24 cellular contexts compared by ENCODE assay signal in genomic region chr9:76883341-76883740, GRCh38. TPM values are rescaled to one million over a fixed set of nuclear protein-coding genes. Genes with fewer than 3 reads are reported as not detected.
"Had no signal": no experiment of that assay in that cellular context is flagged by ENCODE, and none has a peak within 500 bp of the region (broad histone marks: within the 10 kb centered on the region; RNA-seq: fewer than 3 reads in every experiment).

No MANE protein-coding gene starts in this region.

- H3K9ac ChIP-seq: parathyroid adenoma had no signal

- H3K4me3 Mint-ChIP-seq: activated B cell treated with CpG ODN at 0.5 μM for 24 hours; activated CD8-positive, alpha-beta memory T cell treated with anti-CD3 and anti-CD28 coated beads, Interleukin-2, amount 10 ng/mL, durations not matched to agents 7 days and 5 days; activated CD8-positive, alpha-beta T cell treated with anti-CD3 and anti-CD28 coated beads, Interleukin-2, amount 10 ng/mL, durations not matched to agents 7 days and 5 days; activated T-cell treated with anti-CD3 and anti-CD28 coated beads, Interleukin-2, amount 50 U/mL, for 72 hours; central memory CD8-positive, alpha-beta T cell; dendritic cell treated with granulocyte-macrophage colony-stimulating factor and Interleukin-4, amounts not matched to agents 40 ng/mL and 50 ng/mL, for 4 days; endodermal cell; mesothelial cell of epicardium; naive thymus-derived CD4-positive, alpha-beta T cell had no signal

- H3K4me1 ChIP-seq: parathyroid adenoma, spleen, testis, uterus had no signal

- H3K79me2 ChIP-seq: parathyroid adenoma had no signal

- H3K36me3 ChIP-seq: spleen, transverse colon, uterus had no signal

- H3K27me3 Mint-ChIP-seq: activated B cell treated with CpG ODN at 0.5 μM for 24 hours; activated CD8-positive, alpha-beta memory T cell treated with anti-CD3 and anti-CD28 coated beads, Interleukin-2, amount 10 ng/mL, durations not matched to agents 7 days and 5 days; central memory CD8-positive, alpha-beta T cell; dendritic cell treated with granulocyte-macrophage colony-stimulating factor and Interleukin-4, amounts not matched to agents 40 ng/mL and 50 ng/mL, for 4 days had no signal

- H3K27ac ChIP-seq: parathyroid adenoma, spleen, testis, uterus had no signal

- H3K27ac Mint-ChIP-seq: activated B cell treated with CpG ODN at 0.5 μM for 24 hours; activated CD8-positive, alpha-beta memory T cell treated with anti-CD3 and anti-CD28 coated beads, Interleukin-2, amount 10 ng/mL, durations not matched to agents 7 days and 5 days; activated CD8-positive, alpha-beta T cell treated with anti-CD3 and anti-CD28 coated beads, Interleukin-2, amount 10 ng/mL, durations not matched to agents 7 days and 5 days; activated naive CD4-positive, alpha-beta T cell treated with anti-CD3 and anti-CD28 coated beads, Interleukin-2, amount 50 U/mL, for 72 hours; activated T-cell treated with anti-CD3 and anti-CD28 coated beads, Interleukin-2, amount 50 U/mL, for 72 hours; dendritic cell treated with granulocyte-macrophage colony-stimulating factor and Interleukin-4, amounts not matched to agents 40 ng/mL and 50 ng/mL, for 4 days; endodermal cell; mesothelial cell of epicardium; naive thymus-derived CD4-positive, alpha-beta T cell had no signal

- H3K4me1 Mint-ChIP-seq: activated CD8-positive, alpha-beta memory T cell treated with anti-CD3 and anti-CD28 coated beads, Interleukin-2, amount 10 ng/mL, durations not matched to agents 7 days and 5 days; central memory CD8-positive, alpha-beta T cell; endodermal cell; mesothelial cell of epicardium; naive thymus-derived CD4-positive, alpha-beta T cell had no signal

- H3K9me3 Mint-ChIP-seq: activated B cell treated with CpG ODN at 0.5 μM for 24 hours; activated naive CD4-positive, alpha-beta T cell treated with anti-CD3 and anti-CD28 coated beads, Interleukin-2, amount 50 U/mL, for 72 hours; central memory CD8-positive, alpha-beta T cell; dendritic cell treated with granulocyte-macrophage colony-stimulating factor and Interleukin-4, amounts not matched to agents 40 ng/mL and 50 ng/mL, for 4 days; endodermal cell; mesothelial cell of epicardium had no signal

- H3K36me3 Mint-ChIP-seq: activated CD8-positive, alpha-beta memory T cell treated with anti-CD3 and anti-CD28 coated beads, Interleukin-2, amount 10 ng/mL, durations not matched to agents 7 days and 5 days; activated naive CD4-positive, alpha-beta T cell treated with anti-CD3 and anti-CD28 coated beads, Interleukin-2, amount 50 U/mL, for 72 hours; mesothelial cell of epicardium; naive thymus-derived CD4-positive, alpha-beta T cell had no signal

- ATAC-seq: activated CD8-positive, alpha-beta memory T cell treated with anti-CD3 and anti-CD28 coated beads, Interleukin-2, amount 10 ng/mL, durations not matched to agents 7 days and 5 days; activated CD8-positive, alpha-beta T cell treated with anti-CD3 and anti-CD28 coated beads, Interleukin-2, amount 10 ng/mL, durations not matched to agents 7 days and 5 days; activated naive CD4-positive, alpha-beta T cell treated with anti-CD3 and anti-CD28 coated beads, Interleukin-2, amount 50 U/mL, for 72 hours; activated T-cell treated with anti-CD3 and anti-CD28 coated beads, Interleukin-2, amount 50 U/mL, for 72 hours; esophagus mucosa; left cardiac atrium; naive thymus-derived CD4-positive, alpha-beta T cell; right cardiac atrium had no signal

- H3K4me3 ChIP-seq: spleen, testis, transverse colon, uterus had no signal

- DNase-seq: activated B cell treated with CpG ODN at 0.5 μM for 24 hours; activated CD8-positive, alpha-beta memory T cell treated with anti-CD3 and anti-CD28 coated beads, Interleukin-2, amount 10 ng/mL, durations not matched to agents 7 days and 5 days; activated CD8-positive, alpha-beta T cell treated with anti-CD3 and anti-CD28 coated beads, Interleukin-2, amount 10 ng/mL, durations not matched to agents 7 days and 5 days; activated naive CD4-positive, alpha-beta T cell; activated T-cell treated with anti-CD3 and anti-CD28 coated beads, Interleukin-2, amount 50 U/mL, for 72 hours; endodermal cell; foreskin melanocyte; left cardiac atrium; mammary epithelial cell; naive thymus-derived CD4-positive, alpha-beta T cell; occipital lobe; right cardiac atrium; spleen; stimulated activated naive CD4-positive, alpha-beta T cell treated with Interleukin-2 at 50 U/mL for 16 hours; T-helper 2 cell; testis; transverse colon; uterus had no signal

- H2AFZ ChIP-seq: parathyroid adenoma had no signal

- H3K9me3 ChIP-seq: spleen, testis, transverse colon, uterus had no signal

- H3K27me3 ChIP-seq: spleen, testis, transverse colon, uterus had no signal

RNA-seq across cellular contexts. Expression of gene PRUNE2, which starts 22.6 kb away (rescaled TPM):
- total RNA-seq: activated B cell treated with CpG ODN at 0.5 μM for 24 hours had no signal
- polyA plus RNA-seq: naive thymus-derived CD4-positive, alpha-beta T cell had no signal
